ENCODE assay signal across 19 cellular contexts in the genomic region with DNA sequence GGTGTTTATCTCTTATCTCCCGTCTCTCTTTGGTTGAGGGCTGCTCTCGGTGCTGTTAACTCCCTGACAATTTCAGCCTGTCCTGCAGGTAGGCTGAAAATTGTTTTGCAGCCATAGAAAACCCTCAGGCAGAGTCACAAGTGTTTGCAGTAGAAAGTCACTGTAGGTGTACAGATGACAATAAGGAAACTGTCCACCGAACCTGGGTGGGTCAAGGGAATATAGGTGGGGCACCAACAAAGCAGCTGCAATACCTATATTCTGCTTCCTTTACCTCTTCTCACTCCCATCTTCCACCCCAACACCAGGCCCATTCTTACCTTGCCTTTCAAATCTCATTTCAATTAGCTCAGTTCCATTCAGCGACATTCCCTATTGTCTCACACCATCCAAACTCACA.
DNase-seq lines count a peak whose midpoint lies in the region; ATAC-seq, FAIRE-seq and TF ChIP-seq lines count a peak whose summit lies in the region.
"Had no signal": no experiment of that assay in that cellular context is flagged by ENCODE, and none has a peak within 500 bp of the region (broad histone marks: within the 10 kb centered on the region; RNA-seq: fewer than 3 reads in every experiment).

No MANE protein-coding gene starts in this region.

- intact Hi-C loops in left colon (cut with DNase I, micrococcal nuclease): no loop called here
- intact Hi-C loops in psoas muscle (cut with DNase I): no loop called here

- 75 to 95% (median 84%) methylated on average over 4 of the region's 4 CpGs for WGBS in psoas muscle, 3 donors

- no peaks in the 10 kb centered on the region for H3K36me3 ChIP-seq in psoas muscle (ENCODE audit: insufficient read depth in 1 of 2, low read depth in 1 of 2)

- no peak overlapping the region for H3K27ac ChIP-seq in psoas muscle
- H3K27ac ChIP-seq: GM23248 had no signal

- ATAC-seq in left colon (peak; percentile 99), psoas muscle (no peak)
- ATAC-seq: GM12878 had no signal

- peak; percentile 77 for FAIRE-seq in D721Med (lab: Jason Lieb, UNC)
- FAIRE-seq: G401.6, GM12878, GM19239, H1 had no signal

- H3K4me1 ChIP-seq in psoas muscle: no peaks in the 10 kb centered on the region

- no peak overlapping the region for H3K4me3 ChIP-seq in psoas muscle
- H3K4me3 ChIP-seq: GM12878, GM23248 had no signal

- H3K9me3 ChIP-seq in psoas muscle: no peaks in the 10 kb centered on the region

- DNase-seq in D721Med (ENCODE audit: insufficient read length, low spot score): no peak
- peak; percentile 12 for DNase-seq in HT-29 (ENCODE audit: low spot score)
- peak; percentile 23 to 28 for DNase-seq in left colon
- no peak for DNase-seq in activated T-cell treated with anti-CD3 and anti-CD28 coated beads for 4 hours
- DNase-seq in NCI-H1417 (lab: John Stamatoyannopoulos, UW): no peak
- no peak for DNase-seq in psoas muscle
- DNase-seq: C1 segment of cervical spinal cord; Calu3; CD4-positive, alpha-beta memory T cell; COR-L47; DMS153; DND-41; GM23248; H7; HCEC 1CT had no signal

- TF ChIP-seq CTCF in D721Med (IDR thresholded peaks at IDR 0.05; ENCODE audit: insufficient read depth, missing control alignments) (no peak), psoas muscle (IDR thresholded peaks at IDR 0.05) (no peak)

- H3K27me3 ChIP-seq in psoas muscle (ENCODE audit: insufficient read depth in 3 of 3, low read length in 2 of 3): no peaks in the 10 kb centered on the region

Comparison
In these comparisons a context has a peak if more than half of its experiments do, and no peak if none do; other contexts are left out.
1. DNase-seq: peak in HT-29 (single experiment) and left colon (2 of 2); none in D721Med (single experiment), activated T-cell treated with anti-CD3 and anti-CD28 coated beads for 4 hours (single experiment), NCI-H1417 (0 of 3) and psoas muscle (0 of 2).